8 cellular contexts compared by ENCODE assay signal in the genomic region with DNA sequence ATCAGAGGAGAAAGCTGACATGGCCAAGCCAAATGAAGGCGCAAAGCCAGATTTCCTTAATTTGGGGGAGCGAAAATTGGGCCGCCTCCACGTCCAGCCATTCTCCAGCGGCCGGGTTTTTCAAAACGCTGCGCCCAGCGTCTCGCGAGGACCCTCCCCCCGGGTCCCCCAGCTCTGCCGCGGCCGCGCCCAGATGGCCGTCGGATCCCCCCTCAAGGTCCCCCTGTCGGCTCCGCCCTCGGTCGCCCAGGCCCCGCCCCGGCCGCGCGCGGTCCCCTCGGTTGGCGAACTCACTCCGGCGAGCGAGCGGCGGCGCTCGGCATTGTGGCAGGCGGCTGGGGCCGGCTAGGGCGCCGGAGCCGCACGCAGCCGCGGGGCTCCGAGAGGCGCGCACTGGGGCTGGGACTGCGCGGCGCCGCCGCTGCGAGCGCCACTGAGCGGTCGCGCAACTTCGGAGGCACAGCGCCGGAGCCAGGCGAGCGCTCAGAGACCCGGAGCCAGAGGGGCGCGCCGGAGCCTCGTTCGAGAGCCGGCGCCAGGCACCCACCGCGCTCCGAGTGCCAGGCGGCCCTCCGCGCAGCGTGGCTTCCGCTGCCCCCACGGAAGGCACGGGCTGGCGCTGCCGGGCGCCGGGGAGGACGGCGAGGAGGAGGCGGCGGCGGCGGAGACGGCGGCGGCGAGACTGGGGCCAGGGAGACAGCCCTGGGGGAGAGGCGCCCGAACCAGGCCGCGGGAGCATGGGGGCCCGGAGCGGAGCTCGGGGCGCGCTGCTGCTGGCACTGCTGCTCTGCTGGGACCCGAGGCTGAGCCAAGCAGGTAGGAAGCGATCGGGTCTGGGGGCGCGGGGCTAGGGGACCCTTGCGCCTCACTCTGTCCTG. TPM values are rescaled to one million over a fixed set of nuclear protein-coding genes. Genes with fewer than 3 reads are reported as not detected.
DNase-seq lines count a peak whose midpoint lies in the region; ATAC-seq, FAIRE-seq and TF ChIP-seq lines count a peak whose summit lies in the region.

A gene (plus strand): TSS at position 322 of the 878 bp plus-strand sequence. CDS start 416 bp downstream, at position 738.

- BruUV-seq in A673 (replicated peaks; lab: Mats Ljungman, UMichigan): no TSS peak

- H2BK15ac ChIP-seq in H1 (ENCODE audit: low read length): peak within 1 kb of the TSS; percentile 2; the same call in 1 of the 2 replicates

- peak; percentile 6 to 40; a peak in 3 of 4 replicates for TF ChIP-seq RAD21 in H1 (IDR thresholded peaks at IDR 0.05 in 1 of 2, conservative IDR thresholded peaks at IDR 0.05 in 1 of 2; ENCODE audit: low read depth in 2 of 2, low read length in 2 of 2)

- CTCF ChIA-PET in A673 (lab: Charles Lee) (interaction anchor here (0.9 kb wide), 1 partner anchor 9 kb away, joined by 5 read pairs; no protein-coding TSS in a partner anchor), H1 (lab: Charles Lee; ENCODE audit: partially characterized antibody) (interaction anchor here (0.7 to 12.3 kb wide), 11 partner anchors 9 to 309 kb away, joined by 3 to 138 read pairs (median 3); no protein-coding TSS in a partner anchor)

- H2AFZ ChIP-seq in H1 (ENCODE audit: low read length): peak within 1 kb of the TSS; percentile 64; the same call in 1 of the 2 replicates

- no peak within 1 kb of the TSS for H3K4ac ChIP-seq in H1 (replicated peaks; ENCODE audit: insufficient read length, low read depth, low read length)

- H4K91ac ChIP-seq in H1 (replicated peaks; ENCODE audit: insufficient read length, low read length): no peak within 1 kb of the TSS

- intact Hi-C loops in A673 (cut with micrococcal nuclease; ENCODE audit: unreplicated experiment): no loop called here

- no peak for FAIRE-seq in H1 (lab: Jason Lieb, UNC)

- peak within 1 kb of the TSS; percentile 20 to 80 (median 32); a peak in 6 of 7 replicates for H3K9ac ChIP-seq in H1 (replicated peaks in 1 of 4; ENCODE audit: extremely low read depth in 1 of 4, low read depth in 3 of 4, low read length in 3 of 4)

- TF ChIP-seq EP300 in H1 (IDR thresholded peaks at IDR 0.05; ENCODE audit: borderline replicate concordance in 1 of 2, low read depth in 2 of 2, low read length in 2 of 2): no peak

- H2BK20ac ChIP-seq in H1 (ENCODE audit: low read length): peak within 1 kb of the TSS; percentile 16; the same call in 1 of the 2 replicates

- H3K27me3 ChIP-seq in A673 (replicated peaks; ENCODE audit: insufficient read depth, low read depth, low read length, poor library complexity) (no peaks in the 10 kb centered on the region), H1 (replicated peaks in 1 of 4; ENCODE audit: control insufficient read depth in 3 of 4, extremely low read depth in 1 of 4, insufficient read depth in 3 of 4, low read length in 3 of 4) (peaks cover 1 to 31% (median 23%) of the 10 kb centered on the region in 4 experiments)

- H3K4me1 ChIP-seq in A673 (ENCODE audit: insufficient read depth, low read length, poor library complexity, severe bottlenecking) (peaks cover 47% of the 10 kb centered on the region), H1 (replicated peaks in 1 of 4; ENCODE audit: control insufficient read depth in 3 of 4, insufficient read depth in 4 of 4, low read length in 3 of 4) (peaks cover 22 to 51% (median 27%) of the 10 kb centered on the region in 4 experiments)

- H3K4me3 ChIP-seq in A673 (ENCODE audit: low read depth, low read length, poor library complexity, severe bottlenecking) (peak within 1 kb of the TSS; percentile 88), H1 (ENCODE audit: extremely low read depth in 1 of 4, insufficient read depth in 2 of 4, low read depth in 3 of 4, low read length in 4 of 4) (peak within 1 kb of the TSS; percentile 65 to 91 (median 78))

- no peak within 1 kb of the TSS for H2BK120ac ChIP-seq in H1 (replicated peaks; ENCODE audit: low read depth, low read length)

- peak within 1 kb of the TSS; percentile 75 for H3K18ac ChIP-seq in H1 (ENCODE audit: extremely low read depth, low read length)

- H4K8ac ChIP-seq in H1 (ENCODE audit: extremely low read depth, insufficient read depth, low read length): 0 out of 2 replicates have a peak within 1 kb of the TSS, but pooled peaks have one; percentile 35

- H3K27ac ChIP-seq in A673 (ENCODE audit: low read depth, low read length, poor library complexity, severe bottlenecking) (peak within 1 kb of the TSS; percentile 82), H1 (ENCODE audit: low read depth, low read length) (no peak within 1 kb of the TSS)

- TF ChIP-seq POLR2A in H1 (IDR thresholded peaks at IDR 0.05; ENCODE audit: control extremely low read depth in 1 of 2, low read depth in 2 of 2, low read length in 2 of 2): peak in 1 of 2 experiments; percentile 60; a peak in 1 of 3 replicates

- H3K36me3 ChIP-seq in A673 (ENCODE audit: insufficient read depth, low read length, poor library complexity, severe bottlenecking) (no peaks in the 10 kb centered on the region), H1 (ENCODE audit: control insufficient read depth in 2 of 4, insufficient read depth in 4 of 4, low read length in 3 of 4) (no peaks in the 10 kb centered on the region)

- no peak within 1 kb of the TSS for H3K23ac ChIP-seq in H1 (ENCODE audit: insufficient read length)

- no peak within 1 kb of the TSS for H4K5ac ChIP-seq in H1 (ENCODE audit: insufficient read length, low read depth, low read length)

- no peaks in the 10 kb centered on the region for H3K9me3 ChIP-seq in A673 (ENCODE audit: low read depth, low read length, poor library complexity, severe bottlenecking)
- no peaks in the 10 kb centered on the region for H3K9me3 ChIP-seq in H1 (ENCODE audit: insufficient read depth in 2 of 2, low read depth in 1 of 2, low read length in 1 of 2)

- peak within 1 kb of the TSS; percentile 37; the same call in 1 of the 2 replicates for H2BK5ac ChIP-seq in H1 (ENCODE audit: low read depth, low read length)

- peaks cover 4% of the 10 kb centered on the region for H3K79me1 ChIP-seq in H1 (ENCODE audit: low read depth, low read length)

- ATAC-seq in HG02938 (IDR thresholded peaks at IDR 0.05; ENCODE audit: unreplicated experiment): no peak

- H3K14ac ChIP-seq in H1 (ENCODE audit: insufficient read length): no peak within 1 kb of the TSS

- H4K20me1 ChIP-seq in H1 (replicated peaks in 1 of 2; ENCODE audit: control insufficient read depth in 1 of 2, insufficient read depth in 2 of 2, low read length in 2 of 2): peaks cover 1 to 3% of the 10 kb centered on the region in 2 experiments

- peak; percentile 96 for DNase-seq in A673 (ENCODE audit: low spot score)
- peak; percentile 67 for DNase-seq in H4 (ENCODE audit: low spot score)
- peak; percentile 87 for DNase-seq in NCI-H460 (ENCODE audit: extremely low read depth, low read depth)
- peak; percentile 18 to 45 (median 30) for DNase-seq in activated CD8-positive, alpha-beta memory T cell treated with anti-CD3 and anti-CD28 coated beads for 48 hours (ENCODE audit: low read depth in 2 of 3, low spot score in 2 of 3)
- DNase-seq in H1 (ENCODE audit: low read depth in 1 of 2, low spot score in 2 of 2): peak; percentile 50 to 96
- peak; percentile 92 to 94 for DNase-seq in lung microvascular endothelial cell (ENCODE audit: low read depth in 2 of 2)
- DNase-seq in stimulated activated CD4-positive, alpha-beta T cell treated with anti-CD3 and anti-CD28 coated beads, TNF-alpha, amount 100 ng/mL, for 1 hour (ENCODE audit: low read depth in 3 of 3, low spot score in 1 of 3): peak in 2 of 3 donors; percentile 13 to 43

- POLR2A ChIA-PET in A673 (lab: Charles Lee; ENCODE audit: low non-redundant PET) (no interaction called here), H1 (lab: Charles Lee; ENCODE audit: partially characterized antibody) (interaction anchor here (0.7 to 4.6 kb wide), 10 partner anchors 9 to 321 kb away, joined by 3 to 17 read pairs (median 4); no protein-coding TSS in a partner anchor)

- H3K79me2 ChIP-seq in H1 (ENCODE audit: control insufficient read depth in 1 of 2, insufficient read depth in 2 of 2, low read length in 2 of 2): peaks cover 0 to 32% of the 10 kb centered on the region in 2 experiments; a peak in 3 of 4 replicates

- H2BK12ac ChIP-seq in H1 (ENCODE audit: low read depth, low read length): peak within 1 kb of the TSS; percentile 42; the same call in 1 of the 2 replicates

- peak within 1 kb of the TSS; percentile 90 to 99 for H3K4me2 ChIP-seq in H1 (ENCODE audit: insufficient read depth in 1 of 2, low read depth in 2 of 2, low read length in 2 of 2)

- H2AK5ac ChIP-seq in H1 (ENCODE audit: low read depth, low read length): no peak within 1 kb of the TSS

- TF ChIP-seq CTCF in A673 (conservative IDR thresholded peaks at IDR 0.05; ENCODE audit: low read depth, low read length) (peak; percentile 36), H1 (IDR thresholded peaks at IDR 0.05; ENCODE audit: control extremely low read depth in 1 of 3, insufficient read depth in 1 of 3, low read depth in 1 of 3, low read length in 3 of 3) (peak; percentile 51 to 64 (median 58))

- H3K56ac ChIP-seq in H1 (replicated peaks; ENCODE audit: insufficient read length, low read depth, low read length): peak within 1 kb of the TSS; percentile 11

- H3K23me2 ChIP-seq in H1 (ENCODE audit: low read depth, low read length): peaks cover 19% of the 10 kb centered on the region; the same call in 1 of the 2 replicates

- WGBS in H1 (ENCODE audit: extremely low coverage in 1 of 2, insufficient coverage in 1 of 2, insufficient read length in 1 of 2, insufficient replicate concordance in 2 of 2, low coverage in 1 of 2, low lambda C conversion rate in 2 of 2, missing lambda C conversion rate in 1 of 2), 2 experiments: 1% methylated on average over 56 of the region's 110 CpGs; no CpG with 5 or more reads in 1 of the 2 experiments

TF ChIP-seq in H1, 55 proteins besides CTCF, POLR2A, EP300 and RAD21 (continues in another document):
- TF ChIP-seq SIX5 (IDR thresholded peaks at IDR 0.05; ENCODE audit: low read depth, low read length) (no peak), TAF1 (IDR thresholded peaks at IDR 0.05; ENCODE audit: low read depth, low read length) (peak; percentile 89), TCF12 (IDR thresholded peaks at IDR 0.05; ENCODE audit: low read depth, low read length) (no peak), SP2 (IDR thresholded peaks at IDR 0.05; ENCODE audit: low read length) (no peak)

RNA-seq across cellular contexts. Expression of the gene that starts here (rescaled TPM):
- total RNA-seq in A673 (2021) (8.2 and 9.9 TPM in 2 replicates), lung microvascular endothelial cell (10.9 and 12.9 TPM in 2 replicates)
- total RNA-seq in H4 (2014; rRNA removed; shearing (Covaris generic)): 6.8 and 7.1 TPM in 2 replicates
- total RNA-seq in NCI-H460 (2014; rRNA removed; shearing (Covaris generic)): 50.9 and 55.2 TPM in 2 replicates
- 9.0 and 13.9 TPM in 2 replicates for polyA plus RNA-seq in NCI-H460 (2014; cell fraction: nucleus; rRNA removed)
- 31.8 and 31.9 TPM in 2 replicates for total RNA-seq in H1 (2021; fragmentation: NEBNext Ultra II Directional; extraction: Animal tissue kit (Norgen Biotek cat#: 25700))
- polyA plus RNA-seq in H1 (2011; rRNA removed): 27.9 and 34.1 TPM in 2 replicates
- 22.8 TPM for polyA plus RNA-seq in H1 (2011; cell fraction: cytosol; rRNA removed)
- 58.1 TPM for polyA plus RNA-seq in H1 (2011; cell fraction: nucleus; rRNA removed)
- 22.2 to 30.2 TPM (median 28.1 TPM) in 4 replicates for polyA plus RNA-seq in H1 (2012, experiment 1 of 2)
- 28.3 TPM for polyA plus RNA-seq in H1 (2012, experiment 2 of 2)
- polyA plus RNA-seq in H1 (2013, experiment 1 of 2): 22.6 TPM
- 24.0 TPM for polyA plus RNA-seq in H1 (2013, experiment 2 of 2)
- 22.2 and 22.8 TPM in 2 replicates for polyA minus RNA-seq in H1 (2011; rRNA and poly(A)+ RNA removed)
- polyA minus RNA-seq in H1 (2011; cell fraction: cytosol; rRNA and poly(A)+ RNA removed): 16.0 TPM
- 19.1 TPM for polyA minus RNA-seq in H1 (2011; cell fraction: nucleus; rRNA and poly(A)+ RNA removed)

Comparison
In these comparisons a context has a peak if more than half of its experiments do, and no peak if none do; other contexts are left out.
1. DNase-seq: peak in every context shown above with its lines; median percentile 96 in A673; 93 in lung microvascular endothelial cell; 87 in NCI-H460; 73 in H1; 67 in H4; 30 in activated CD8-positive, alpha-beta memory T cell treated with anti-CD3 and anti-CD28 coated beads for 48 hours; 28 in stimulated activated CD4-positive, alpha-beta T cell treated with anti-CD3 and anti-CD28 coated beads, TNF-alpha, amount 100 ng/mL, for 1 hour.